In genomic region chr6:90586675-90587638, GRCh38 we compare ENCODE assay signal across 1 cellular context.
A peak's percentile ranks its signal among the peaks of the same experiment; 100 is the strongest.
TF ChIP-seq lines count a peak whose summit lies in the region.

TSS of gene MAP3K7 (minus strand) at chr6:90587072. CDS start at chr6:90586883, 189 bp downstream.

TF ChIP-seq in HepG2, 621 proteins besides CTCF, POLR2A, EP300 and RAD21 (continued from another document and continues in another):
- TF ChIP-seq THAP9 (CRISPR knock-in tag; IDR thresholded peaks at IDR 0.05; ENCODE audit: borderline replicate concordance) (peak; percentile 59; the same call in 1 of the 2 replicates), DMTF1 (CRISPR knock-in tag; IDR thresholded peaks at IDR 0.05) (no peak), ZBTB26 (CRISPR knock-in tag; IDR thresholded peaks at IDR 0.05; ENCODE audit: borderline replicate concordance) (no peak), HOXA9 (CRISPR knock-in tag; IDR thresholded peaks at IDR 0.05; ENCODE audit: borderline replicate concordance) (no peak), ZNF430 (CRISPR knock-in tag; IDR thresholded peaks at IDR 0.05) (0 out of 2 replicates have a peak, but pooled peaks have one; percentile 64), GPN1 (CRISPR knock-in tag; IDR thresholded peaks at IDR 0.05; ENCODE audit: borderline replicate concordance) (no peak), ZUFSP (CRISPR knock-in tag; IDR thresholded peaks at IDR 0.05; ENCODE audit: borderline replicate concordance) (no peak), ZNF788 (CRISPR knock-in tag; IDR thresholded peaks at IDR 0.05; ENCODE audit: borderline replicate concordance) (no peak), SOX6 (IDR thresholded peaks at IDR 0.05) (no peak), SOX6 (CRISPR knock-in tag; IDR thresholded peaks at IDR 0.05) (0 out of 2 replicates have a peak, but pooled peaks have one; percentile 37), HNRNPL (IDR thresholded peaks at IDR 0.05; ENCODE audit: low read depth, low read length) (no peak), HNF4A (CRISPR knock-in tag; IDR thresholded peaks at IDR 0.05) (no peak), CCAR2 (optimal IDR thresholded peaks at IDR 0.05; ENCODE audit: low read depth, low read length) (no peak), CC2D1A (CRISPR knock-in tag; IDR thresholded peaks at IDR 0.05) (no peak), FOXJ3 (CRISPR knock-in tag; IDR thresholded peaks at IDR 0.05; ENCODE audit: borderline replicate concordance) (no peak), ZSCAN30 (CRISPR knock-in tag; IDR thresholded peaks at IDR 0.05) (no peak), CHD4 (IDR thresholded peaks at IDR 0.05; ENCODE audit: borderline replicate concordance, low read length) (no peak), DNMT3B (CRISPR knock-in tag; conservative IDR thresholded peaks at IDR 0.05) (peak; percentile 58), ZNF710 (CRISPR knock-in tag; IDR thresholded peaks at IDR 0.05; ENCODE audit: borderline replicate concordance) (no peak), FUBP1 (CRISPR knock-in tag; IDR thresholded peaks at IDR 0.05; ENCODE audit: borderline replicate concordance) (no peak), ZMAT3 (CRISPR knock-in tag; conservative IDR thresholded peaks at IDR 0.05) (no peak), ZNF775 (CRISPR knock-in tag; IDR thresholded peaks at IDR 0.05; ENCODE audit: borderline replicate concordance) (no peak), ZNF501 (CRISPR knock-in tag; IDR thresholded peaks at IDR 0.05) (0 out of 2 replicates have a peak, but pooled peaks have one; percentile 61), MTA1 (CRISPR knock-in tag; IDR thresholded peaks at IDR 0.05; ENCODE audit: borderline replicate concordance) (no peak; the same call in 1 of the 2 replicates), FOXO4 (CRISPR knock-in tag; conservative IDR thresholded peaks at IDR 0.05) (no peak), IKZF1 (IDR thresholded peaks at IDR 0.05) (no peak), SIX1 (CRISPR knock-in tag; IDR thresholded peaks at IDR 0.05; ENCODE audit: borderline replicate concordance) (no peak), ADNP (CRISPR knock-in tag; IDR thresholded peaks at IDR 0.05) (no peak), ZNF709 (CRISPR knock-in tag; IDR thresholded peaks at IDR 0.05) (no peak), AKNA (CRISPR knock-in tag; IDR thresholded peaks at IDR 0.05; ENCODE audit: borderline replicate concordance) (no peak), SMAD9 (CRISPR knock-in tag; IDR thresholded peaks at IDR 0.05) (no peak), PTBP1 (IDR thresholded peaks at IDR 0.05; ENCODE audit: low read depth, low read length, poor library complexity, severe bottlenecking) (no peak)
